ENCODE assay signal across 1 cellular context in genomic region chr1:114023377-114023776, GRCh38.
TF ChIP-seq lines count a peak whose summit lies in the region.

No MANE protein-coding gene starts in this region.

TF ChIP-seq in H1, 55 proteins besides CTCF, POLR2A, EP300 and RAD21:
- TF ChIP-seq CHD7 (IDR thresholded peaks at IDR 0.05; ENCODE audit: insufficient replicate concordance, low read length) (no peak), FOSL1 (IDR thresholded peaks at IDR 0.05; ENCODE audit: insufficient read depth, low read depth, low read length) (no peak), MAX (IDR thresholded peaks at IDR 0.05) (no peak), RFX5 (IDR thresholded peaks at IDR 0.05; ENCODE audit: borderline replicate concordance, low read depth, low read length) (no peak), USF2 (IDR thresholded peaks at IDR 0.05; ENCODE audit: low read length) (no peak), YY1 (IDR thresholded peaks at IDR 0.05; ENCODE audit: low read depth, low read length) (no peak), GTF2F1 (IDR thresholded peaks at IDR 0.05; ENCODE audit: borderline replicate concordance, low read depth, low read length) (no peak), GABPA (IDR thresholded peaks at IDR 0.05; ENCODE audit: borderline replicate concordance, insufficient read depth, low read length) (no peak), KDM1A (IDR thresholded peaks at IDR 0.05; ENCODE audit: borderline replicate concordance, low read length) (no peak), ATF3 (IDR thresholded peaks at IDR 0.05; ENCODE audit: insufficient read depth, low read depth, low read length) (no peak), ATF2 (IDR thresholded peaks at IDR 0.05; ENCODE audit: low read length) (no peak), SIRT6 (IDR thresholded peaks at IDR 0.05; ENCODE audit: low read length) (no peak), SIX5 (IDR thresholded peaks at IDR 0.05; ENCODE audit: low read depth, low read length) (no peak), KDM5A (IDR thresholded peaks at IDR 0.05; ENCODE audit: low read length) (no peak), RBBP5 (IDR thresholded peaks at IDR 0.05; ENCODE audit: borderline replicate concordance, low read depth, low read length) (no peak), CTBP2 (IDR thresholded peaks at IDR 0.05; ENCODE audit: borderline replicate concordance, insufficient read depth, insufficient read length, low read length) (no peak)
